17 cellular contexts compared by ENCODE assay signal in the genomic region with DNA sequence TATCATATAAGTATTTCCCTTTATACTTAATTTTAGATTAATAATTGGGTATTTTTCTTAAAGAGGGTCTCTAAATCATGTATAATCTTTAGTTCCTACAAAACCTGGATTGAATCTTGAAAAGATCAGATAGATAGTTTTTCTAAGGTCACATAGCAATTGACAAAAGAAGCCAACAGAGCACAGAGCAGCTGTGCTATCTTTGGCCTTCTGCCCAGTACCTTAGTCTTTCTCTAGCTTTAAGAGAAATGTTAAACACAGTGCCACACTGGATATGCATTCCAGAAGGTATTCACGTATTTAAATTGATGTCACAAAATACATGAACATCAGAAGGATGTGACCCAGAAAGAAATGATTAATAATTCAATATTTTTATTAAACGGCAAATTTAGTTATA.
A peak's percentile ranks its signal among the peaks of the same experiment; 100 is the strongest.
DNase-seq lines count a peak whose midpoint lies in the region; ATAC-seq and TF ChIP-seq lines count a peak whose summit lies in the region.
"Had no signal": no experiment of that assay in that cellular context is flagged by ENCODE, and none has a peak within 500 bp of the region (broad histone marks: within the 10 kb centered on the region; RNA-seq: fewer than 3 reads in every experiment).

No MANE protein-coding gene starts in this region.

- in situ Hi-C loops in astrocyte of the cerebellum (cut with HindIII; ENCODE audit: low sequenced_read_pairs), result no loop called here

- intact Hi-C loops in posterior cingulate gyrus (cut with DNase I), result no loop called here

- peak; percentile 10 for DNase-seq in NCI-H1436 (lab: John Stamatoyannopoulos, UW)
- DNase-seq in NCI-H1436 treated with DMSO at 0.1 percent for 48 hours (lab: John Stamatoyannopoulos, UW), result no peak
- peak; percentile 36 to 65 for DNase-seq in NCI-H2081 (lab: John Stamatoyannopoulos, UW)
- peak; percentile 42 for DNase-seq in astrocyte of the cerebellum (ENCODE audit: low read depth)
- DNase-seq in skeletal muscle cell (ENCODE audit: low read depth), result peak; percentile 18
- DNase-seq in posterior cingulate gyrus, result no peak
- DNase-seq in GOT3 (lab: John Stamatoyannopoulos, UW), result no peak
- DNase-seq: activated naive CD4-positive, alpha-beta T cell; CD4-positive, CD25-positive, alpha-beta regulatory T cell; endodermal cell; foreskin melanocyte; lower lobe of right lung; NCI-H524 treated with DMSO at 0.1 percent for 48 hours; stimulated activated CD4-positive, alpha-beta T cell treated with anti-CD3 and anti-CD28 coated beads, Interleukin-15, amount 100 ng/mL, for 24 hours; T-helper 17 cell had no signal

- no peak for TF ChIP-seq CTCF in astrocyte of the cerebellum (IDR thresholded peaks at IDR 0.05; ENCODE audit: low read depth, low read length, missing control alignments)

- no peak for ATAC-seq in HG03175 (IDR thresholded peaks at IDR 0.05; ENCODE audit: unreplicated experiment)
- ATAC-seq: lower lobe of right lung; natural killer cell treated with Interleukin-12 subunit alpha and Interleukin-12 subunit beta and Interleukin-15 and Interleukin-18, amount 100 ng/mL, for 72 hours; T-helper 17 cell had no signal

- H3K4me3 ChIP-seq in astrocyte of the cerebellum (ENCODE audit: low read depth, low read length) (no peak overlapping the region), skeletal muscle cell (ENCODE audit: low read depth, low read length) (no peak overlapping the region)
- H3K4me3 ChIP-seq: lower lobe of right lung had no signal

Comparison
In these comparisons a context has a peak if more than half of its experiments do, and no peak if none do; other contexts are left out.
1. DNase-seq: peak in NCI-H1436 (single experiment), NCI-H2081 (2 of 2), astrocyte of the cerebellum (single experiment) and skeletal muscle cell (single experiment); none in NCI-H1436 treated with DMSO at 0.1 percent for 48 hours (single experiment), posterior cingulate gyrus (0 of 10) and GOT3 (single experiment).